In the genomic region with DNA sequence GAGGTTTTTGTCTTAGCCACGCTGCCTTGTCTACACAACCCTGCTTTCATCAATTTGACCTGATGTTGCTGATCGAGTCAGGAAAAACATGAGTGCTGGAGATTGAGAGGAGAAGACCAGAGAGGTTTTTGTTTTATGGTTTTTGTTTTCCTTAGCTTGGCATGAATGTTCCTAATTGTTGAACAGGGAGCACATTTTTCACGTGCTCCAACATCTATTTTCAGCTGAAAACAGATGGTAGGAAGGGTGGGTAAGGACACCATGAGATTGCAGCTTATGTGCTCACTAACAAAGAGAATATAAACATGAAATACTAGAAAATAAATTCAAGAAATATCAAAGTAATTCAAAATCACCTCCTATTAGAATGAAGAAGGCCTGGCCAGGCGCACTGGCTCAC, we compare ENCODE assay signal across 25 cellular contexts.
"Had no signal": no experiment of that assay in that cellular context is flagged by ENCODE, and none has a peak within 500 bp of the region (broad histone marks: within the 10 kb centered on the region; RNA-seq: fewer than 3 reads in every experiment).

No MANE protein-coding gene starts in this region.

- H3K4me2 ChIP-seq: neural progenitor cell had no signal

- DNase-seq: kidney; left colon; left lung; lower lobe of right lung; mammary epithelial cell; mesenchymal stem cell; naive B cell; natural killer cell; nephron progenitor cell; occipital lobe; small intestine; spleen; stimulated activated CD4-positive, alpha-beta T cell treated with anti-CD3 and anti-CD28 coated beads, Interleukin-4, amount 100 ng/mL, for 24 hours; stimulated activated naive CD4-positive, alpha-beta T cell; tibial artery; trophoblast cell; upper lobe of right lung had no signal

- H3K9ac ChIP-seq: neural progenitor cell had no signal

- H3K4me1 ChIP-seq: left lung, lower lobe of right lung, neural progenitor cell, right atrium auricular region, suprapubic skin, tibial artery had no signal

- H3K4me3 ChIP-seq: left lung, lower lobe of right lung, neural progenitor cell, right atrium auricular region, spleen, suprapubic skin, thoracic aorta, tibial artery, upper lobe of right lung had no signal

- H3K27ac ChIP-seq: left lung, lower lobe of right lung, neural progenitor cell, neutrophil, right atrium auricular region, spleen, suprapubic skin, thoracic aorta, tibial artery, upper lobe of right lung had no signal

- H3K27me3 ChIP-seq: left lung, neural progenitor cell, neutrophil, right atrium auricular region, spleen, suprapubic skin, tibial artery, upper lobe of right lung had no signal

- H3K36me3 ChIP-seq: left lung, lower lobe of right lung, neural progenitor cell, neutrophil, right atrium auricular region, spleen, suprapubic skin, thoracic aorta, tibial artery, upper lobe of right lung had no signal

- H2AFZ ChIP-seq: neural progenitor cell had no signal

- H3K9me3 ChIP-seq: neutrophil, suprapubic skin, upper lobe of right lung had no signal

- FAIRE-seq: islet of Langerhans, kidney, small intestine, urothelium cell line had no signal

- ATAC-seq: left colon, left lung, lower lobe of right lung, sciatic nerve, upper lobe of right lung had no signal
